ENCODE assay signal across 8 cellular contexts in the genomic region with DNA sequence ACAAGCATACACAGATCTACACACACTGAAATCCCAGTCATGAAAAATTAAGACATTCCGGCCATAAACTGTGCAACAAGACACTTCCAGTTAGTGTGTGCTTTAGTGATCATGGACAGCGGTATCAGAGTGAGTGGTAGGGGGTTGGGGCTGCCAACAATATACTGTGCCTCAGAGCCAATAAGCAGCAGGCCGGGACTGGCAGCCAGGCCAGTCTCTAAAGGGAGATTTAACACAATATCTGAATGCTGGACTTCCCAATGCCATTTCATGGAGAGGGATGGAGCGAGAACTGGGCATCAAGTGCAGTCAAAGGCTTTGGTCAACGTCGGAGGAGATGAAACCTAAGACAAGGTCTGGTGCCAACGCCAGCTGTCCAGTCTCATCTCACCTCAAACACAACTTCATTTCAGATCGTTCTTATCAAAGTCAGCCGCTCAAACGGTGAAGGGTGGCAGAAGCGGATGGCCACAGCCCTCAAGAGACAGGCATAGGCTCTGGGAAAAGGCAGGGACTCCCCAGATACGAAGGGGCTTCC. TPM values are rescaled to one million over a fixed set of nuclear protein-coding genes. Genes with fewer than 3 reads are reported as not detected.
DNase-seq lines count a peak whose midpoint lies in the region; ATAC-seq and TF ChIP-seq lines count a peak whose summit lies in the region.

No MANE protein-coding gene starts in this region.

- H3K4me3 Mint-ChIP-seq in T-helper 2 cell treated with Interferon-gamma antibody and Interleukin-4, amounts not matched to agents 5 μg/mL and 100 μg/mL, for 36 hours = peak overlapping the region; percentile 94

- H3K27me3 Mint-ChIP-seq in T-helper 2 cell treated with Interferon-gamma antibody and Interleukin-4, amounts not matched to agents 5 μg/mL and 100 μg/mL, for 36 hours (ENCODE audit: low read depth) = no peaks in the 10 kb centered on the region

- H3K27ac Mint-ChIP-seq in T-helper 2 cell treated with Interferon-gamma antibody and Interleukin-4, amounts not matched to agents 5 μg/mL and 100 μg/mL, for 36 hours = peak overlapping the region; percentile 96

- peak overlapping the region; percentile 77 to 91 for H3K4me3 ChIP-seq in left lung

- in situ Hi-C loops in Caki2 (cut with HindIII; ENCODE audit: low pct_unique_long_range_greater_than_20kb, low sequenced_read_pairs) = no loop called here

- H3K36me3 Mint-ChIP-seq in T-helper 2 cell treated with Interferon-gamma antibody and Interleukin-4, amounts not matched to agents 5 μg/mL and 100 μg/mL, for 36 hours (ENCODE audit: low read depth) = no peaks in the 10 kb centered on the region

- no peak for TF ChIP-seq CTCF in left lung (IDR thresholded peaks at IDR 0.05)

- H3K4me1 ChIP-seq in left lung = peaks cover 12 to 82% of the 10 kb centered on the region in 2 donors

- peak overlapping the region; percentile 97 to 98 for H3K27ac ChIP-seq in left lung

- H3K27me3 ChIP-seq in left lung = no peaks in the 10 kb centered on the region

- ATAC-seq in left lung (peak; percentile 10), GM18517 (IDR thresholded peaks at IDR 0.05; ENCODE audit: unreplicated experiment) (no peak)
- ATAC-seq in stimulated activated naive CD8-positive, alpha-beta T cell treated with anti-CD3 and anti-CD28 coated beads, Interleukin-15, Interleukin-2, amounts not matched to agents 100 U/mL and 50 U/mL, for 24 hours = no peak

- DNase-seq in Caki2 (ENCODE audit: low read depth) (peak; percentile 37), HUDEP-2 (lab: John Stamatoyannopoulos, UW; ENCODE audit: unreplicated experiment in 76 of 76) (peak in 62 of 76 experiments; percentile 23 to 81 (median 53)), cerebellum (ENCODE audit: low spot score) (peak; percentile 56), left lung (peak in 1 of 2 donors; percentile 39), SHP77 treated with DMSO at 0.1 percent for 48 hours (lab: John Stamatoyannopoulos, UW) (no peak)
- DNase-seq in T-helper 2 cell treated with Interferon-gamma antibody and Interleukin-4, amounts not matched to agents 5 μg/mL and 100 μg/mL, for 36 hours (ENCODE audit: low spot score) = peak; percentile 14
- DNase-seq in stimulated activated naive CD8-positive, alpha-beta T cell treated with anti-CD3 and anti-CD28 coated beads, Interleukin-15, Interleukin-2, amounts not matched to agents 100 U/mL and 50 U/mL, for 24 hours = peak; percentile 32

- no peaks in the 10 kb centered on the region for H3K9me3 Mint-ChIP-seq in T-helper 2 cell treated with Interferon-gamma antibody and Interleukin-4, amounts not matched to agents 5 μg/mL and 100 μg/mL, for 36 hours

- H3K4me1 Mint-ChIP-seq in T-helper 2 cell treated with Interferon-gamma antibody and Interleukin-4, amounts not matched to agents 5 μg/mL and 100 μg/mL, for 36 hours (ENCODE audit: low read depth) = peaks cover 47% of the 10 kb centered on the region

- intact Hi-C loops in left lung (cut with DNase I) = no loop called here

- no peaks in the 10 kb centered on the region for H3K9me3 ChIP-seq in left lung

- H3K36me3 ChIP-seq in left lung = no peaks in the 10 kb centered on the region

RNA-seq across cellular contexts. Expression of gene USP32, which starts 1.0 kb away (rescaled TPM):
- 17.2 and 21.7 TPM in 2 replicates for total RNA-seq in Caki2 (2014; rRNA removed; shearing (Covaris generic); ENCODE audit: low replicate concordance)
- total RNA-seq in cerebellum (78.8 TPM), left lung (10 to 100 TPM; 52.7 to 73.2 TPM)

RNA-seq across cellular contexts. Expression of gene CHCT1, which starts 31.3 kb away (rescaled TPM):
- not detected in 2 replicates for total RNA-seq in Caki2 (2014; rRNA removed; shearing (Covaris generic); ENCODE audit: low replicate concordance)
- total RNA-seq in cerebellum = not detected
- total RNA-seq in left lung = not detected
